In genomic region chr11:2305140-2305861, GRCh38 we compare ENCODE assay signal across 7 cellular contexts. TPM values are rescaled to one million over a fixed set of nuclear protein-coding genes. Genes with fewer than 3 reads are reported as not detected.
DNase-seq lines count a peak whose midpoint lies in the region; ATAC-seq and TF ChIP-seq lines count a peak whose summit lies in the region.

No MANE protein-coding gene starts in this region.

- no peak overlapping the region for H3K4me3 ChIP-seq in GM12875 (ENCODE audit: low read depth, low read length)
- H3K4me3 ChIP-seq in kidney epithelial cell (ENCODE audit: low read depth, low read length): no peak overlapping the region

- peaks cover 3% of the 10 kb centered on the region for H3K27me3 ChIP-seq in kidney epithelial cell (ENCODE audit: control insufficient read depth, insufficient read depth, low read length)

- DNase-seq in NCI-H1105 (lab: John Stamatoyannopoulos, UW) (peak; percentile 71), caudate nucleus (lab: John Stamatoyannopoulos, UW) (peak in 57 of 61 donors; percentile 16 to 83 (median 55)), kidney epithelial cell (ENCODE audit: low read depth) (no peak)
- DNase-seq in stimulated activated CD4-positive, alpha-beta T cell treated with anti-CD3 and anti-CD28 coated beads, Interleukin-1b, Interleukin-23, amount 100 ng/mL, for 1 hour (ENCODE audit: low read depth in 2 of 2): peak; percentile 68 to 86

- no peaks in the 10 kb centered on the region for H3K36me3 ChIP-seq in kidney epithelial cell (ENCODE audit: control insufficient read depth, insufficient read depth, low read length)

- H3K27ac ChIP-seq in caudate nucleus (ENCODE audit: low read depth, low read length): no peak overlapping the region

- ATAC-seq in activated CD4-positive, CD25-positive, alpha-beta regulatory T cell treated with anti-CD3 and anti-CD28 coated beads, Interleukin-2, amount 50 U/mL, for 24 hours: peak; percentile 58 to 59
- ATAC-seq in GM19463 (IDR thresholded peaks at IDR 0.05; ENCODE audit: unreplicated experiment): no peak

- TF ChIP-seq CTCF in GM12875 (IDR thresholded peaks at IDR 0.05; ENCODE audit: borderline replicate concordance, insufficient read depth, low read depth, low read length) (peak; percentile 93), kidney epithelial cell (IDR thresholded peaks at IDR 0.05; ENCODE audit: insufficient read depth, low read length, poor library complexity, severe bottlenecking) (peak; percentile 70)

RNA-seq across cellular contexts. Expression of gene TSPAN32, which starts 3.5 kb away (rescaled TPM):
- 0.46 TPM in 1 of 2 replicates, not detected in the other for total RNA-seq in kidney epithelial cell

RNA-seq across cellular contexts. Expression of gene C11orf21, which starts 3.6 kb away (rescaled TPM):
- total RNA-seq in kidney epithelial cell: not detected in 2 replicates

RNA-seq across cellular contexts. Expression of gene ASCL2, which starts 34.9 kb away (rescaled TPM):
- 0.21 TPM in 1 of 2 replicates, not detected in the other for total RNA-seq in kidney epithelial cell
